ENCODE assay signal across 21 cellular contexts in the genomic region with DNA sequence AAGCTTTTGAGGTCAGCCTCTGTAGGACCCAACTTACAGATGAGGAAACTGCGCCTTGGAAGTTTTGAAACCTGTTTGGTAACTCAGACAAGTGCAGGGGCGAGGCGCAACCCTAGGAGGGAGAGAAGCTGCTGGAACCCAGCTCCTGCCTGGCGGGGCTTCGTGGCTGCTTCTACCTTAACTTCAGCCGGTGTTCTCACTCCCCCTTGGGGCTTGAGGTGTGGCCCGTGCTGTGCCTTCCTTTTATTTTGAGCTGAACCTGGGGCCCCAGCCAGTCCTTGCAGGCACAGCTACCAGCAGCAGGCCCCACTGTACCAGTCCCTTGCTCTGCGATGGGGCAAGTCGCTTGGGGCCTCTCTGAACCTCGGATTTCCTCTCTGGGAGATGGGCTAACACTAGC. TPM values are rescaled to one million over a fixed set of nuclear protein-coding genes. Genes with fewer than 3 reads are reported as not detected.
DNase-seq lines count a peak whose midpoint lies in the region; ATAC-seq and TF ChIP-seq lines count a peak whose summit lies in the region.
"Had no signal": no experiment of that assay in that cellular context is flagged by ENCODE, and none has a peak within 500 bp of the region (broad histone marks: within the 10 kb centered on the region; RNA-seq: fewer than 3 reads in every experiment).

No MANE protein-coding gene starts in this region.

- peaks cover 10% of the 10 kb centered on the region; the same call in 1 of the 2 replicates for H3K79me2 ChIP-seq in PC-3 (ENCODE audit: low read length)

- H3K9me3 Mint-ChIP-seq in activated CD8-positive, alpha-beta T cell treated with anti-CD3 and anti-CD28 coated beads for 36 hours, result no peaks in the 10 kb centered on the region
- no peaks in the 10 kb centered on the region for H3K9me3 Mint-ChIP-seq in activated CD8-positive, alpha-beta T cell treated with anti-CD3 and anti-CD28 coated beads, Interleukin-2, amount 10 ng/mL, durations not matched to agents 7 days and 5 days (ENCODE audit: insufficient read depth)
- peaks cover 0 to 11% (median 0%) of the 10 kb centered on the region in 8 donors for H3K9me3 Mint-ChIP-seq in CD4-positive, alpha-beta memory T cell
- no peaks in the 10 kb centered on the region for H3K9me3 Mint-ChIP-seq in activated naive CD8-positive, alpha-beta T cell treated with anti-CD3 and anti-CD28 coated beads, Interleukin-2, amount 50 U/mL, for 24 hours
- peaks cover 0 to under 1% (median 0%) of the 10 kb centered on the region in 11 donors for H3K9me3 Mint-ChIP-seq in naive thymus-derived CD4-positive, alpha-beta T cell
- H3K9me3 Mint-ChIP-seq: activated CD4-positive, alpha-beta T cell treated with anti-CD3 and anti-CD28 coated beads, Interleukin-2, amount 10 ng/mL, durations not matched to agents 24 days and 14 days had no signal

- no peaks in the 10 kb centered on the region for H3K9me3 ChIP-seq in CD4-positive, alpha-beta memory T cell (ENCODE audit: control insufficient read depth in 1 of 2, low read length in 2 of 2)
- H3K9me3 ChIP-seq in naive thymus-derived CD4-positive, alpha-beta T cell (ENCODE audit: control insufficient read depth in 2 of 3, low read length in 3 of 3), result no peaks in the 10 kb centered on the region
- no peaks in the 10 kb centered on the region for H3K9me3 ChIP-seq in PC-3 (ENCODE audit: low read length)
- H3K9me3 ChIP-seq: suprapubic skin had no signal

- no peaks in the 10 kb centered on the region for H3F3A ChIP-seq in PC-3 (ENCODE audit: low read length, unreplicated experiment)

- H3K27me3 Mint-ChIP-seq in activated CD8-positive, alpha-beta T cell treated with anti-CD3 and anti-CD28 coated beads for 36 hours, result no peaks in the 10 kb centered on the region
- H3K27me3 Mint-ChIP-seq in activated CD8-positive, alpha-beta T cell treated with anti-CD3 and anti-CD28 coated beads, Interleukin-2, amount 10 ng/mL, durations not matched to agents 7 days and 5 days (ENCODE audit: low read depth), result no peaks in the 10 kb centered on the region
- H3K27me3 Mint-ChIP-seq in CD4-positive, alpha-beta memory T cell, result no peaks in the 10 kb centered on the region
- no peaks in the 10 kb centered on the region for H3K27me3 Mint-ChIP-seq in activated naive CD8-positive, alpha-beta T cell treated with anti-CD3 and anti-CD28 coated beads, Interleukin-2, amount 50 U/mL, for 24 hours
- no peaks in the 10 kb centered on the region for H3K27me3 Mint-ChIP-seq in naive thymus-derived CD4-positive, alpha-beta T cell
- H3K27me3 Mint-ChIP-seq: activated CD4-positive, alpha-beta T cell treated with anti-CD3 and anti-CD28 coated beads, Interleukin-2, amount 10 ng/mL, durations not matched to agents 24 days and 14 days had no signal

- intact Hi-C loops in activated CD8-positive, alpha-beta T cell treated with anti-CD3 and anti-CD28 coated beads for 36 hours (cut with micrococcal nuclease), result no loop called here
- intact Hi-C loops in CD4-positive, alpha-beta memory T cell (cut with micrococcal nuclease), result no loop called here
- intact Hi-C loops in naive thymus-derived CD4-positive, alpha-beta T cell (cut with micrococcal nuclease), result no loop called here
- intact Hi-C loops in PC-3 (cut with micrococcal nuclease), result no loop called here

- H3K4me1 Mint-ChIP-seq in activated CD8-positive, alpha-beta T cell treated with anti-CD3 and anti-CD28 coated beads for 36 hours (ENCODE audit: low read depth), result peaks cover 53% of the 10 kb centered on the region
- H3K4me1 Mint-ChIP-seq in activated CD8-positive, alpha-beta T cell treated with anti-CD3 and anti-CD28 coated beads, Interleukin-2, amount 10 ng/mL, durations not matched to agents 7 days and 5 days (ENCODE audit: low read depth), result peaks cover 60% of the 10 kb centered on the region
- peaks cover 22 to 67% (median 49%) of the 10 kb centered on the region in 4 donors for H3K4me1 Mint-ChIP-seq in CD4-positive, alpha-beta memory T cell
- peaks cover 55% of the 10 kb centered on the region for H3K4me1 Mint-ChIP-seq in activated naive CD8-positive, alpha-beta T cell treated with anti-CD3 and anti-CD28 coated beads, Interleukin-2, amount 50 U/mL, for 24 hours
- peaks cover 32 to 81% (median 60%) of the 10 kb centered on the region in 7 donors for H3K4me1 Mint-ChIP-seq in naive thymus-derived CD4-positive, alpha-beta T cell

- H3K9me2 ChIP-seq in PC-3 (replicated peaks; ENCODE audit: low read length), result no peaks in the 10 kb centered on the region

- H3K4me1 ChIP-seq in CD4-positive, alpha-beta memory T cell (ENCODE audit: insufficient read depth, low read length), result peaks cover 72% of the 10 kb centered on the region
- H3K4me1 ChIP-seq in naive thymus-derived CD4-positive, alpha-beta T cell (ENCODE audit: control insufficient read depth in 2 of 2, insufficient read depth in 2 of 2, low read length in 2 of 2), result peaks cover 51 to 68% of the 10 kb centered on the region in 2 donors
- no peaks in the 10 kb centered on the region for H3K4me1 ChIP-seq in PC-3 (ENCODE audit: insufficient read depth, low read length)

- no peak overlapping the region for H3K4me3 Mint-ChIP-seq in activated CD8-positive, alpha-beta T cell treated with anti-CD3 and anti-CD28 coated beads for 36 hours
- no peak overlapping the region for H3K4me3 Mint-ChIP-seq in activated CD8-positive, alpha-beta T cell treated with anti-CD3 and anti-CD28 coated beads, Interleukin-2, amount 10 ng/mL, durations not matched to agents 7 days and 5 days
- peak overlapping the region in 2 of 8 donors; percentile 53 to 54 for H3K4me3 Mint-ChIP-seq in CD4-positive, alpha-beta memory T cell
- H3K4me3 Mint-ChIP-seq in activated naive CD8-positive, alpha-beta T cell treated with anti-CD3 and anti-CD28 coated beads, Interleukin-2, amount 50 U/mL, for 24 hours, result no peak overlapping the region
- peak overlapping the region in 9 of 10 donors; percentile 45 to 96 (median 60) for H3K4me3 Mint-ChIP-seq in naive thymus-derived CD4-positive, alpha-beta T cell
- H3K4me3 Mint-ChIP-seq: activated CD4-positive, alpha-beta T cell treated with anti-CD3 and anti-CD28 coated beads, Interleukin-2, amount 10 ng/mL, durations not matched to agents 24 days and 14 days had no signal

- H3K4me2 ChIP-seq in PC-3 (ENCODE audit: low read length), result no peak overlapping the region

- no peak overlapping the region for H3K27ac ChIP-seq in CD4-positive, alpha-beta memory T cell (ENCODE audit: low read depth, low read length)
- peak overlapping the region; percentile 37 for H3K27ac ChIP-seq in naive thymus-derived CD4-positive, alpha-beta T cell (ENCODE audit: low read depth, low read length)
- H3K27ac ChIP-seq in PC-3 (ENCODE audit: low read length), result no peak overlapping the region
- H3K27ac ChIP-seq: RWPE1, suprapubic skin had no signal

- DNase-seq in activated CD8-positive, alpha-beta T cell treated with anti-CD3 and anti-CD28 coated beads for 36 hours, result no peak
- DNase-seq in activated CD8-positive, alpha-beta T cell treated with anti-CD3 and anti-CD28 coated beads, Interleukin-2, amount 10 ng/mL, durations not matched to agents 7 days and 5 days, result no peak
- DNase-seq in CD4-positive, alpha-beta memory T cell, result no peak
- no peak for DNase-seq in activated naive CD8-positive, alpha-beta T cell treated with anti-CD3 and anti-CD28 coated beads, Interleukin-2, amount 50 U/mL, for 24 hours
- DNase-seq in naive thymus-derived CD4-positive, alpha-beta T cell, result peak in 2 of 9 donors; percentile 14 to 39
- no peak for DNase-seq in PC-3
- DNase-seq in activated CD8-positive, alpha-beta memory T cell treated with anti-CD3 and anti-CD28 coated beads, Interleukin-2, amount 50 U/mL, for 4 hours, result no peak
- DNase-seq in NCI-H2029 (lab: John Stamatoyannopoulos, UW), result no peak
- DNase-seq: activated CD4-positive, alpha-beta T cell treated with anti-CD3 and anti-CD28 coated beads, Interleukin-2, amount 10 ng/mL, durations not matched to agents 24 days and 14 days; activated T-cell treated with anti-CD3 and anti-CD28 coated beads, Interleukin-2, amount 50 U/mL, for 1 hour; DMS79; erythroblast; KBM-7; kidney glomerular epithelial cell; NCI-H1092 treated with DMSO at 0.1 percent for 48 hours; NCI-H2081; NCI-H446 treated with DMSO at 0.1 percent for 48 hours; stimulated activated CD4-positive, alpha-beta T cell treated with anti-CD3 and anti-CD28 coated beads, Interleukin-12 subunit alpha, Interleukin-12 subunit beta, amount 100 ng/mL, for 4 hours; stimulated activated CD8-positive, alpha-beta memory T cell treated with anti-CD3 and anti-CD28 coated beads, Interleukin-4, amount 100 ng/mL, for 48 hours had no signal

- no peaks in the 10 kb centered on the region for H4K20me1 ChIP-seq in PC-3 (ENCODE audit: low read length)

- no TSS peak for BruUV-seq in PC-3 (replicated peaks; lab: Mats Ljungman, UMichigan)

- peaks cover 82% of the 10 kb centered on the region for H3K36me3 ChIP-seq in CD4-positive, alpha-beta memory T cell (ENCODE audit: insufficient read depth, low read length)
- H3K36me3 ChIP-seq in naive thymus-derived CD4-positive, alpha-beta T cell (ENCODE audit: control insufficient read depth in 2 of 3, insufficient read depth in 3 of 3, low read length in 3 of 3), result peaks cover 24 to 84% (median 32%) of the 10 kb centered on the region in 3 experiments
- peaks cover 47% of the 10 kb centered on the region; the same call in 1 of the 2 replicates for H3K36me3 ChIP-seq in PC-3 (ENCODE audit: low read depth, low read length)

- ATAC-seq in activated CD8-positive, alpha-beta T cell treated with anti-CD3 and anti-CD28 coated beads for 36 hours, result no peak
- ATAC-seq in activated CD8-positive, alpha-beta T cell treated with anti-CD3 and anti-CD28 coated beads, Interleukin-2, amount 10 ng/mL, durations not matched to agents 7 days and 5 days, result no peak
- no peak for ATAC-seq in activated naive CD8-positive, alpha-beta T cell treated with anti-CD3 and anti-CD28 coated beads, Interleukin-2, amount 50 U/mL, for 24 hours
- no peak for ATAC-seq in naive thymus-derived CD4-positive, alpha-beta T cell
- ATAC-seq in PC-3, result no peak

- H3K27ac Mint-ChIP-seq in activated CD8-positive, alpha-beta T cell treated with anti-CD3 and anti-CD28 coated beads for 36 hours, result peak overlapping the region; percentile 57
- no peak overlapping the region for H3K27ac Mint-ChIP-seq in activated CD8-positive, alpha-beta T cell treated with anti-CD3 and anti-CD28 coated beads, Interleukin-2, amount 10 ng/mL, durations not matched to agents 7 days and 5 days
- peak overlapping the region in 4 of 7 donors; percentile 59 to 98 (median 74) for H3K27ac Mint-ChIP-seq in CD4-positive, alpha-beta memory T cell
- H3K27ac Mint-ChIP-seq in activated naive CD8-positive, alpha-beta T cell treated with anti-CD3 and anti-CD28 coated beads, Interleukin-2, amount 50 U/mL, for 24 hours, result peak overlapping the region; percentile 52
- peak overlapping the region in 8 of 9 donors; percentile 82 to 100 (median 88) for H3K27ac Mint-ChIP-seq in naive thymus-derived CD4-positive, alpha-beta T cell

- no peak overlapping the region for H3K4me3 ChIP-seq in CD4-positive, alpha-beta memory T cell (ENCODE audit: low read length in 2 of 2)
- no peak overlapping the region for H3K4me3 ChIP-seq in naive thymus-derived CD4-positive, alpha-beta T cell (ENCODE audit: low read length)
- H3K4me3 ChIP-seq in PC-3 (ENCODE audit: low read length), result no peak overlapping the region
- H3K4me3 ChIP-seq: suprapubic skin had no signal

- H3K9ac ChIP-seq in PC-3 (ENCODE audit: low read length), result no peak overlapping the region

- POLR2A ChIA-PET in activated CD8-positive, alpha-beta T cell treated with anti-CD3 and anti-CD28 coated beads for 36 hours (lab: Charles Lee), result interaction anchor here (0.8 to 2.5 kb wide), 6 partner anchors 10 to 62 kb away, joined by 3 to 14 read pairs (median 4); a partner anchor contains a TSS
- POLR2A ChIA-PET in activated CD8-positive, alpha-beta T cell treated with anti-CD3 and anti-CD28 coated beads, Interleukin-2, amount 10 ng/mL, durations not matched to agents 7 days and 5 days (lab: Charles Lee), result interaction anchor here (0.8 kb wide), 1 partner anchor 11 kb away, joined by 3 read pairs; no protein-coding TSS in a partner anchor
- POLR2A ChIA-PET in CD4-positive, alpha-beta memory T cell (lab: Charles Lee; ENCODE audit: partially characterized antibody), result interaction anchor here (0.8 to 9.7 kb wide), 4 partner anchors 8 to 14 kb away, joined by 3 to 150 read pairs (median 3); a partner anchor contains a TSS
- POLR2A ChIA-PET in naive thymus-derived CD4-positive, alpha-beta T cell (lab: Charles Lee), result interaction anchor here (0.7 to 6.6 kb wide), 6 partner anchors 10 to 38 kb away, joined by 3 to 87 read pairs (median 4); a partner anchor contains a TSS
- POLR2A ChIA-PET in PC-3 (lab: Charles Lee; ENCODE audit: unreplicated experiment), result no interaction called here

- peaks cover 74% of the 10 kb centered on the region for H3K36me3 Mint-ChIP-seq in activated CD8-positive, alpha-beta T cell treated with anti-CD3 and anti-CD28 coated beads for 36 hours (ENCODE audit: low read depth)
- H3K36me3 Mint-ChIP-seq in activated CD8-positive, alpha-beta T cell treated with anti-CD3 and anti-CD28 coated beads, Interleukin-2, amount 10 ng/mL, durations not matched to agents 7 days and 5 days (ENCODE audit: low read depth), result peaks cover 65% of the 10 kb centered on the region
- peaks cover 46 to 76% of the 10 kb centered on the region in 2 donors for H3K36me3 Mint-ChIP-seq in CD4-positive, alpha-beta memory T cell
- H3K36me3 Mint-ChIP-seq in activated naive CD8-positive, alpha-beta T cell treated with anti-CD3 and anti-CD28 coated beads, Interleukin-2, amount 50 U/mL, for 24 hours (ENCODE audit: low read depth), result peaks cover 60% of the 10 kb centered on the region
- peaks cover 5 to 40% (median 18%) of the 10 kb centered on the region in 5 donors for H3K36me3 Mint-ChIP-seq in naive thymus-derived CD4-positive, alpha-beta T cell

- CTCF ChIA-PET in activated CD8-positive, alpha-beta T cell treated with anti-CD3 and anti-CD28 coated beads for 36 hours (lab: Charles Lee), result interaction anchor here (1.1 to 2.4 kb wide), 3 partner anchors 9 to 22 kb away, joined by 3 to 11 read pairs (median 3); no protein-coding TSS in a partner anchor
- CTCF ChIA-PET in activated CD8-positive, alpha-beta T cell treated with anti-CD3 and anti-CD28 coated beads, Interleukin-2, amount 10 ng/mL, durations not matched to agents 7 days and 5 days (lab: Charles Lee), result interaction anchor here (1.1 kb wide), 1 partner anchor 22 kb away, joined by 3 read pairs; no protein-coding TSS in a partner anchor
- CTCF ChIA-PET in CD4-positive, alpha-beta memory T cell (lab: Charles Lee; ENCODE audit: partially characterized antibody), result no interaction called here
- CTCF ChIA-PET in naive thymus-derived CD4-positive, alpha-beta T cell (lab: Charles Lee), result interaction anchor here (0.7 to 2.6 kb wide), 3 partner anchors 22 to 32 kb away, joined by 3 to 10 read pairs (median 6); no protein-coding TSS in a partner anchor
- CTCF ChIA-PET in PC-3 (lab: Charles Lee), result no interaction called here

- no peaks in the 10 kb centered on the region for H3K27me3 ChIP-seq in CD4-positive, alpha-beta memory T cell (ENCODE audit: insufficient read depth, low read length)
- no peaks in the 10 kb centered on the region for H3K27me3 ChIP-seq in naive thymus-derived CD4-positive, alpha-beta T cell (ENCODE audit: control insufficient read depth in 2 of 2, insufficient read depth in 2 of 2, low read length in 2 of 2)
- no peaks in the 10 kb centered on the region for H3K27me3 ChIP-seq in PC-3 (ENCODE audit: low read length)
- H3K27me3 ChIP-seq: suprapubic skin had no signal

- no peak for TF ChIP-seq CTCF in activated CD8-positive, alpha-beta T cell treated with anti-CD3 and anti-CD28 coated beads for 36 hours (IDR thresholded peaks at IDR 0.05)
- TF ChIP-seq CTCF in PC-3 (conservative IDR thresholded peaks at IDR 0.05; ENCODE audit: low read depth, low read length), result no peak

- H2AFZ ChIP-seq in PC-3 (ENCODE audit: low read length), result no peak overlapping the region

RNA-seq across cellular contexts. Expression of a gene that starts 12.0 kb away (rescaled TPM):
- total RNA-seq in activated CD8-positive, alpha-beta T cell treated with anti-CD3 and anti-CD28 coated beads for 36 hours, result 100 to 1,000 TPM; 114 to 116 TPM
- 10 to 100 TPM; 53.8 to 57.1 TPM for total RNA-seq in activated CD8-positive, alpha-beta T cell treated with anti-CD3 and anti-CD28 coated beads, Interleukin-2, amount 10 ng/mL, durations not matched to agents 7 days and 5 days
- total RNA-seq in CD4-positive, alpha-beta memory T cell, result 10 to 100 TPM; 76.0 to 79.6 TPM
- polyA plus RNA-seq in CD4-positive, alpha-beta memory T cell, result 10 to 100 TPM; 33.1 to 97.8 TPM
- total RNA-seq in naive thymus-derived CD4-positive, alpha-beta T cell, result 100 to 1,000 TPM in 4 of 5 experiments, 10 to 100 TPM in 1; 70.6 to 260 (median 127) TPM
- polyA plus RNA-seq in naive thymus-derived CD4-positive, alpha-beta T cell, result 100 to 1,000 TPM in 1 of 2 donors, 10 to 100 TPM in 1; 63.0 to 129 TPM
- 56.5 and 59.3 TPM in 2 replicates for total RNA-seq in PC-3 (2014; rRNA removed)

RNA-seq across cellular contexts. Expression of a gene that starts 52.2 kb away (rescaled TPM):
- total RNA-seq in activated CD8-positive, alpha-beta T cell treated with anti-CD3 and anti-CD28 coated beads for 36 hours, result 10 to 100 TPM; 41.1 to 42.9 TPM
- total RNA-seq in activated CD8-positive, alpha-beta T cell treated with anti-CD3 and anti-CD28 coated beads, Interleukin-2, amount 10 ng/mL, durations not matched to agents 7 days and 5 days, result 10 to 100 TPM; 35.0 to 37.2 TPM
- 10 to 100 TPM; 30.9 to 33.8 TPM for total RNA-seq in CD4-positive, alpha-beta memory T cell
- 10 to 100 TPM; 31.7 to 43.9 TPM for polyA plus RNA-seq in CD4-positive, alpha-beta memory T cell
- total RNA-seq in naive thymus-derived CD4-positive, alpha-beta T cell, result 10 to 100 TPM; 31.0 to 41.3 (median 35.2) TPM
- polyA plus RNA-seq in naive thymus-derived CD4-positive, alpha-beta T cell, result 10 to 100 TPM; 47.4 to 65.1 TPM
- total RNA-seq in PC-3 (2014; rRNA removed), result 99.8 and 183 TPM in 2 replicates

Comparison
In these comparisons a context has a peak if more than half of its experiments do, and no peak if none do; other contexts are left out.
1. H3K4me3 Mint-ChIP-seq: peak in naive thymus-derived CD4-positive, alpha-beta T cell (9 of 10); none in activated CD8-positive, alpha-beta T cell treated with anti-CD3 and anti-CD28 coated beads for 36 hours (single experiment), activated CD8-positive, alpha-beta T cell treated with anti-CD3 and anti-CD28 coated beads, Interleukin-2, amount 10 ng/mL, durations not matched to agents 7 days and 5 days (single experiment) and activated naive CD8-positive, alpha-beta T cell treated with anti-CD3 and anti-CD28 coated beads, Interleukin-2, amount 50 U/mL, for 24 hours (single experiment).
2. CTCF ChIA-PET loops: an anchor here in activated CD8-positive, alpha-beta T cell treated with anti-CD3 and anti-CD28 coated beads for 36 hours (1.1 to 2.4 kb wide), activated CD8-positive, alpha-beta T cell treated with anti-CD3 and anti-CD28 coated beads, Interleukin-2, amount 10 ng/mL, durations not matched to agents 7 days and 5 days (1.1 kb wide) and naive thymus-derived CD4-positive, alpha-beta T cell (0.7 to 2.6 kb wide); none called in CD4-positive, alpha-beta memory T cell and PC-3.